ENCODE assay signal across 7 cellular contexts in the genomic region with DNA sequence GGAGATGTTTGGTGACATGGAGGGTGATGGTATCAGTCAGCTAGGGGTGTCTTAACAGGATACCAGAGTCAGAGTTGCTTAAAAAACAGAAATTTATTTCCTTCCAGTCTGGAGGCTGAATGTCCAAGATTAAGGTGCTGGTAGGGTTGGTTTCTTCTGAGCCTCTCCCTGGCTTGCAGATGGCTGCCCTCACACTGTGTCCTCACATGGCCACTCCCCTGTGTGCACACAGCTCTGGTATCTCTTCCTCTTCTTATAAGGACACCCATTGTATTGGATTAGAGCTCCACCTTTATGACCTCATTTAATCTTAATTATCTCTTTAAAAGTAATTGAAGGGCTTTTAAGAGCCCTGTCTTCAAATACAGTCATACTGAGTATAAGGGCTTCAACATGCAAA.
"Had no signal": no experiment of that assay in that cellular context is flagged by ENCODE, and none has a peak within 500 bp of the region (broad histone marks: within the 10 kb centered on the region; RNA-seq: fewer than 3 reads in every experiment).

No MANE protein-coding gene starts in this region.

- H3K27ac ChIP-seq: GM23248 had no signal

- ATAC-seq: HCT116 had no signal

- DNase-seq: GM23248, GOT3, H7, IMR-90 had no signal

- H3K9me3 ChIP-seq: HAP-1 had no signal

- H3K9ac ChIP-seq: GM23248 had no signal

- H3K36me3 ChIP-seq: HAP-1 had no signal

- FAIRE-seq: HTR-8/SVneo had no signal

- H2AFZ ChIP-seq: GM23248 had no signal

- H3K4me3 ChIP-seq: GM23248, HAP-1 had no signal
